Comparison of ENCODE assay signal across 20 cellular contexts in genomic region chr9:6034954-6035353, GRCh38. TPM values are rescaled to one million over a fixed set of nuclear protein-coding genes. Genes with fewer than 3 reads are reported as not detected.
DNase-seq lines count a peak whose midpoint lies in the region; ATAC-seq, FAIRE-seq and TF ChIP-seq lines count a peak whose summit lies in the region.
"Had no signal": no experiment of that assay in that cellular context is flagged by ENCODE, and none has a peak within 500 bp of the region (broad histone marks: within the 10 kb centered on the region; RNA-seq: fewer than 3 reads in every experiment).

No MANE protein-coding gene starts in this region.

- no peaks in the 10 kb centered on the region for H3K4me1 Mint-ChIP-seq in activated T-cell treated with anti-CD3 and anti-CD28 coated beads, Interleukin-2, amount 50 U/mL, for 72 hours (ENCODE audit: low read depth)
- no peaks in the 10 kb centered on the region for H3K4me1 Mint-ChIP-seq in natural killer cell treated with Interleukin-12 subunit alpha and Interleukin-12 subunit beta and Interleukin-15 and Interleukin-18, amount 100 ng/mL, for 72 hours (ENCODE audit: low read depth in 2 of 2)
- H3K4me1 Mint-ChIP-seq: T-cell had no signal

- no peaks in the 10 kb centered on the region for H3K79me2 ChIP-seq in HCT116 (ENCODE audit: insufficient read depth, low read length)
- no peaks in the 10 kb centered on the region for H3K79me2 ChIP-seq in GM12878 (ENCODE audit: control insufficient read depth, insufficient read depth, low read length)

- in situ Hi-C loops in GM12878 (cut with MboI): no loop called here

- FAIRE-seq in GM12878 (lab: Jason Lieb, UNC): no peak
- FAIRE-seq: islet of Langerhans had no signal

- no peak overlapping the region for H3K4me3 Mint-ChIP-seq in activated T-cell treated with anti-CD3 and anti-CD28 coated beads, Interleukin-2, amount 50 U/mL, for 72 hours
- H3K4me3 Mint-ChIP-seq in natural killer cell treated with Interleukin-12 subunit alpha and Interleukin-12 subunit beta and Interleukin-15 and Interleukin-18, amount 100 ng/mL, for 72 hours: no peak overlapping the region
- H3K4me3 Mint-ChIP-seq: activated naive CD8-positive, alpha-beta T cell; T-cell had no signal

- no peaks in the 10 kb centered on the region for H4K20me1 ChIP-seq in HCT116 (ENCODE audit: insufficient read depth)
- no peaks in the 10 kb centered on the region for H4K20me1 ChIP-seq in GM12878 (ENCODE audit: control insufficient read depth, insufficient read depth)

- intact Hi-C loops in HCT116 (cut with micrococcal nuclease): no loop called here
- intact Hi-C loops in GM12878 (cut with micrococcal nuclease; ENCODE audit: unreplicated experiment): no loop called here

- CTCF ChIA-PET in HCT116 (lab: Charles Lee): no interaction called here
- CTCF ChIA-PET in GM12878 (lab: Yijun Ruan, JAX): interaction anchor here (1.2 kb wide), 1 partner anchor 14 kb away, joined by 6 read pairs; no protein-coding TSS in a partner anchor

- no peak overlapping the region for H3K27ac ChIP-seq in HCT116 (ENCODE audit: low read depth, low read length)
- H3K27ac ChIP-seq in GM12878 (ENCODE audit: control insufficient read depth, insufficient read depth): no peak overlapping the region
- H3K27ac ChIP-seq: heart right ventricle, neutrophil, RWPE1, suprapubic skin had no signal

- peaks cover 0 to 2% of the 10 kb centered on the region in 2 donors for H3K9me3 Mint-ChIP-seq in activated T-cell treated with anti-CD3 and anti-CD28 coated beads, Interleukin-2, amount 50 U/mL, for 72 hours
- H3K9me3 Mint-ChIP-seq in natural killer cell treated with Interleukin-12 subunit alpha and Interleukin-12 subunit beta and Interleukin-15 and Interleukin-18, amount 100 ng/mL, for 72 hours: no peaks in the 10 kb centered on the region
- H3K9me3 Mint-ChIP-seq: T-cell had no signal

- POLR2A ChIA-PET in HCT116 (lab: Charles Lee) (no interaction called here), GM12878 (lab: Charles Lee) (no interaction called here)

- TF ChIP-seq CTCF in HCT116 (IDR thresholded peaks at IDR 0.05 in 2 of 3, conservative IDR thresholded peaks at IDR 0.05 in 1 of 3; ENCODE audit: borderline replicate concordance in 1 of 3, insufficient read depth in 1 of 3, low read depth in 2 of 3, low read length in 2 of 3) (no peak), GM12878 (IDR thresholded peaks at IDR 0.05 in 2 of 3, conservative IDR thresholded peaks at IDR 0.05 in 1 of 3; ENCODE audit: control insufficient read depth in 2 of 3, extremely low read depth in 1 of 3, insufficient read depth in 1 of 3, low read depth in 3 of 3, low read length in 3 of 3) (no peak)

- no peaks in the 10 kb centered on the region for H3K27me3 Mint-ChIP-seq in activated T-cell treated with anti-CD3 and anti-CD28 coated beads, Interleukin-2, amount 50 U/mL, for 72 hours (ENCODE audit: low read depth)
- peaks cover 16 to 17% of the 10 kb centered on the region in 2 donors for H3K27me3 Mint-ChIP-seq in natural killer cell treated with Interleukin-12 subunit alpha and Interleukin-12 subunit beta and Interleukin-15 and Interleukin-18, amount 100 ng/mL, for 72 hours

- H3K36me3 Mint-ChIP-seq in activated T-cell treated with anti-CD3 and anti-CD28 coated beads, Interleukin-2, amount 50 U/mL, for 72 hours (ENCODE audit: insufficient read depth in 2 of 2): no peaks in the 10 kb centered on the region
- H3K36me3 Mint-ChIP-seq in natural killer cell treated with Interleukin-12 subunit alpha and Interleukin-12 subunit beta and Interleukin-15 and Interleukin-18, amount 100 ng/mL, for 72 hours: no peaks in the 10 kb centered on the region
- H3K36me3 Mint-ChIP-seq: activated naive CD8-positive, alpha-beta T cell; T-cell had no signal

- H2AFZ ChIP-seq in HCT116 (ENCODE audit: low read depth, low read length, poor library complexity, severe bottlenecking) (no peak overlapping the region), GM12878 (ENCODE audit: control insufficient read depth, low read depth, low read length) (no peak overlapping the region)

- H3K4me2 ChIP-seq in HCT116 (ENCODE audit: low read length): no peak overlapping the region
- H3K4me2 ChIP-seq in GM12878 (ENCODE audit: control insufficient read depth, insufficient read depth): no peak overlapping the region

- DNase-seq in activated T-cell treated with anti-CD3 and anti-CD28 coated beads, Interleukin-2, amount 50 U/mL, for 72 hours: peak in 1 of 2 donors; percentile 19
- no peak for DNase-seq in activated T-cell treated with anti-CD3 and anti-CD28 coated beads, Interleukin-2, amount 50 U/mL, for 1 hour
- DNase-seq in HCT116 (ENCODE audit: low read depth, low spot score): no peak
- no peak for DNase-seq in GM12878 (ENCODE audit: low read depth, low spot score)
- no peak for DNase-seq in natural killer cell treated with Interleukin-12 subunit alpha and Interleukin-12 subunit beta and Interleukin-15 and Interleukin-18, amount 100 ng/mL, for 72 hours (ENCODE audit: low spot score)
- no peak for DNase-seq in NCI-H2029 (lab: John Stamatoyannopoulos, UW)
- DNase-seq in NCI-H1105 (lab: John Stamatoyannopoulos, UW): no peak
- DNase-seq: activated CD8-positive, alpha-beta memory T cell treated with anti-CD3 and anti-CD28 coated beads, Interleukin-2, amount 50 U/mL, for 48 hours; GF-D8; heart right ventricle; NCI-H1092; right cardiac atrium; stimulated activated CD4-positive, alpha-beta T cell treated with anti-CD3 and anti-CD28 coated beads, Interleukin-2, amount 100 ng/mL, for 24 hours; T-cell had no signal

- no peak for TF ChIP-seq POLR2A in HCT116 (IDR thresholded peaks at IDR 0.05; ENCODE audit: borderline replicate concordance, extremely low read depth, insufficient read depth, insufficient read length)
- TF ChIP-seq POLR2A in GM12878 (IDR thresholded peaks at IDR 0.05; ENCODE audit: low read depth, low read length): no peak

- SMC1A ChIA-PET in GM12878 (lab: Charles Lee; ENCODE audit: uncharacterized antibody, unreplicated experiment): no interaction called here

- H3K9ac ChIP-seq in HCT116 (ENCODE audit: low read length): no peak overlapping the region
- no peak overlapping the region for H3K9ac ChIP-seq in GM12878 (ENCODE audit: control insufficient read depth, insufficient read depth, low read length)

- RAD21 ChIA-PET in HCT116 (lab: Charles Lee; ENCODE audit: low non-redundant PET in 1 of 2, low total read pairs in 2 of 2, uncharacterized antibody in 2 of 2, unreplicated experiment in 2 of 2) (no interaction called here), GM12878 (lab: Charles Lee; ENCODE audit: unreplicated experiment) (interaction anchor here (1.1 kb wide), 2 partner anchors 15 to 20 kb away, joined by 3 read pairs; no protein-coding TSS in a partner anchor)

- no peaks in the 10 kb centered on the region for H3K9me2 ChIP-seq in HCT116 (ENCODE audit: insufficient read depth)

- no TSS peak for BruUV-seq in HCT116 (replicated peaks; lab: Mats Ljungman, UMichigan)
- no TSS peak for BruUV-seq in GM12878 (replicated peaks; lab: Mats Ljungman, UMichigan)

- ATAC-seq in activated T-cell treated with anti-CD3 and anti-CD28 coated beads, Interleukin-2, amount 50 U/mL, for 72 hours (replicated peaks in 1 of 2): peak; percentile 41 to 88
- peak; percentile 71 for ATAC-seq in HCT116
- peak; percentile 71 for ATAC-seq in GM12878
- ATAC-seq in natural killer cell treated with Interleukin-12 subunit alpha and Interleukin-12 subunit beta and Interleukin-15 and Interleukin-18, amount 100 ng/mL, for 72 hours: peak; percentile 69 to 77
- ATAC-seq in HG03565 (IDR thresholded peaks at IDR 0.05; ENCODE audit: unreplicated experiment): no peak
- ATAC-seq: T-cell had no signal

- TF ChIP-seq RAD21 in HCT116 (IDR thresholded peaks at IDR 0.05; ENCODE audit: low read depth): no peak
- no peak for TF ChIP-seq RAD21 in GM12878 (IDR thresholded peaks at IDR 0.05; ENCODE audit: insufficient read depth, low read depth, low read length)

- H3K36me3 ChIP-seq in HCT116 (ENCODE audit: control insufficient read depth in 1 of 2, insufficient read depth in 2 of 2, low read length in 2 of 2) (no peaks in the 10 kb centered on the region), GM12878 (ENCODE audit: control insufficient read depth in 2 of 2, insufficient read depth in 2 of 2, low read length in 1 of 2) (no peaks in the 10 kb centered on the region)
- H3K36me3 ChIP-seq: heart right ventricle, neutrophil, suprapubic skin had no signal

- no peaks in the 10 kb centered on the region for H3K27me3 ChIP-seq in HCT116 (ENCODE audit: insufficient read depth, low read length)
- no peaks in the 10 kb centered on the region for H3K27me3 ChIP-seq in GM12878 (replicated peaks in 1 of 2; ENCODE audit: control insufficient read depth in 2 of 2, insufficient read depth in 2 of 2, low read length in 1 of 2)
- H3K27me3 ChIP-seq: suprapubic skin had no signal

- H3K4me1 ChIP-seq in HCT116 (ENCODE audit: control insufficient read depth in 1 of 2, insufficient read depth in 2 of 2, low read length in 2 of 2) (no peaks in the 10 kb centered on the region), GM12878 (ENCODE audit: control insufficient read depth, insufficient read depth, low read length) (no peaks in the 10 kb centered on the region)
- H3K4me1 ChIP-seq: heart right ventricle, suprapubic skin had no signal

- no peak overlapping the region for H3K27ac Mint-ChIP-seq in activated T-cell treated with anti-CD3 and anti-CD28 coated beads, Interleukin-2, amount 50 U/mL, for 72 hours
- H3K27ac Mint-ChIP-seq in natural killer cell treated with Interleukin-12 subunit alpha and Interleukin-12 subunit beta and Interleukin-15 and Interleukin-18, amount 100 ng/mL, for 72 hours: no peak overlapping the region
- H3K27ac Mint-ChIP-seq: activated naive CD8-positive, alpha-beta T cell; T-cell had no signal

- TF ChIP-seq EP300 in GM12878 (IDR thresholded peaks at IDR 0.05; ENCODE audit: borderline replicate concordance in 1 of 2, control insufficient read depth in 1 of 2, low read depth in 2 of 2, low read length in 2 of 2): no peak

- no peak overlapping the region for H3K4me3 ChIP-seq in HCT116 (replicated peaks in 1 of 2; ENCODE audit: low read depth in 1 of 2, low read length in 2 of 2)
- H3K4me3 ChIP-seq in GM12878: no peak overlapping the region
- H3K4me3 ChIP-seq: heart right ventricle, suprapubic skin had no signal

- H3K9me3 ChIP-seq in HCT116 (ENCODE audit: control insufficient read depth in 1 of 2, insufficient read depth in 1 of 2, low read depth in 1 of 2, low read length in 2 of 2) (no peaks in the 10 kb centered on the region), GM12878 (replicated peaks; ENCODE audit: control insufficient read depth, insufficient read depth, low read length) (no peaks in the 10 kb centered on the region)
- H3K9me3 ChIP-seq: heart right ventricle, neutrophil, suprapubic skin had no signal

- 57% methylated on average over 5 of the region's 5 CpGs for WGBS in GM12878 (ENCODE audit: insufficient coverage, insufficient replicate concordance, low lambda C conversion rate, missing lambda C conversion rate)

RNA-seq across cellular contexts. Expression of gene RANBP6, which starts 19.5 kb away (rescaled TPM):
- total RNA-seq in activated T-cell treated with anti-CD3 and anti-CD28 coated beads, Interleukin-2, amount 50 U/mL, for 72 hours: 10 to 100 TPM; 25.1 to 26.8 TPM
- total RNA-seq in HCT116 (2021; ENCODE audit: unreplicated experiment) (12.7 TPM), GM12878 (2014; rRNA removed) (20.4 and 21.7 TPM in 2 replicates), GM12878 (2014; rRNA removed; fragmentation: Illumina TruSeq; extraction: Trizol) (24.1 and 24.2 TPM in 2 replicates), GM12878 (2021) (17.1 and 18.1 TPM in 2 replicates)
- 7.7 and 8.7 TPM in 2 replicates for polyA plus RNA-seq in HCT116 (2012)
- total RNA-seq in GM12878 (2013; cell fraction: nucleolus; rRNA removed): 38.5 and 40.8 TPM in 2 replicates
- 11.7 TPM for polyA plus RNA-seq in GM12878 (2011; ENCODE audit: low read depth)
- polyA plus RNA-seq in GM12878 (2011; rRNA removed) (22.2 and 36.8 TPM in 2 replicates), GM12878 (2014; fragmentation: Illumina TruSeq; extraction: Trizol) (18.3 and 24.4 TPM in 2 replicates), GM12878 (2014; fragmentation: Nextera tagmentation; extraction: Ambion mirVana) (10 to 100 TPM; 10.9 to 11.7 TPM), GM12878 (2014; rRNA removed) (11.5 and 16.6 TPM in 2 replicates), GM12878 (2016; fragmentation: Nextera tagmentation; extraction: Ambion mirVana) (10 to 100 TPM; 26.3 to 26.9 TPM)
- polyA plus RNA-seq in GM12878 (2011; cell fraction: cytosol; rRNA removed): 7.1 and 7.8 TPM in 2 replicates
- 17.8 TPM in 2 replicates for polyA plus RNA-seq in GM12878 (2011; cell fraction: nucleus; rRNA removed)
- 13.5 and 13.9 TPM in 2 replicates for polyA plus RNA-seq in GM12878 (2012)
- 13.1 and 21.1 TPM in 2 replicates for polyA minus RNA-seq in GM12878 (2011; rRNA and poly(A)+ RNA removed)
- polyA minus RNA-seq in GM12878 (2011; cell fraction: cytosol; rRNA and poly(A)+ RNA removed): 9.2 and 9.7 TPM in 2 replicates
- 18.9 and 20.3 TPM in 2 replicates for polyA minus RNA-seq in GM12878 (2011; cell fraction: nucleus; rRNA and poly(A)+ RNA removed)
- total RNA-seq in natural killer cell treated with Interleukin-12 subunit alpha and Interleukin-12 subunit beta and Interleukin-15 and Interleukin-18, amount 100 ng/mL, for 72 hours: 10 to 100 TPM; 19.3 to 21.6 TPM
